Comparison of ENCODE assay signal across 25 cellular contexts in the genomic region with DNA sequence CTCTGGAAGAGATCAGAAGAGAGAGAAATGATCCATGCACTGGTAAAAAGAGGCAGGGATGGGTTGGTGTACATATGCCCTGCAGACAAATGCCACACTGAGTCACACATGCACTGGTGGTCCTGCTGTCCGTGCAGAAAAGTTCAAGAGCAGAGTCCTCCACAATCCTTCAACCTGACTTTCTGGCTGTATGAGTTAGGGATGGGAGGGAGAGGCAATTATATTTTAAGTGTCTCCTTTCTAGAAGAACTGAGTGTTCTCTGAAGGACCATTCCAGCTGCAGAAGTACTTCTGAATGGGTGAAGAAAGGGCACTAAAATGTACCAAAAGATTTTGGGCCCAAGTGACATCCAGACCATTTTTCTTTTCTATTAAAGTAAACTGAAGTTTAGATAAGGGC. TPM values are rescaled to one million over a fixed set of nuclear protein-coding genes. Genes with fewer than 3 reads are reported as not detected.
A peak's percentile ranks its signal among the peaks of the same experiment; 100 is the strongest.
DNase-seq lines count a peak whose midpoint lies in the region; ATAC-seq and TF ChIP-seq lines count a peak whose summit lies in the region.
"Had no signal": no experiment of that assay in that cellular context is flagged by ENCODE, and none has a peak within 500 bp of the region (broad histone marks: within the 10 kb centered on the region; RNA-seq: fewer than 3 reads in every experiment).

No MANE protein-coding gene starts in this region.

- H3K27me3 Mint-ChIP-seq in stimulated activated naive CD8-positive, alpha-beta T cell treated with anti-CD3 and anti-CD28 coated beads, Interleukin-15, Interleukin-2, amounts not matched to agents 100 ng/mL and 50 ng/mL, for 24 hours, result no peaks in the 10 kb centered on the region
- no peaks in the 10 kb centered on the region for H3K27me3 Mint-ChIP-seq in nephron progenitor cell (ENCODE audit: low read depth, poor library complexity)
- H3K27me3 Mint-ChIP-seq: CD4-positive, alpha-beta memory T cell; CD4-positive, CD25-positive, alpha-beta regulatory T cell; CD8-positive, alpha-beta memory T cell had no signal

- TF ChIP-seq CTCF in left lung (IDR thresholded peaks at IDR 0.05) (no peak), nephron progenitor cell (IDR thresholded peaks at IDR 0.05) (no peak)

- peaks cover under 1% of the 10 kb centered on the region for H3K9me3 Mint-ChIP-seq in stimulated activated naive CD8-positive, alpha-beta T cell treated with anti-CD3 and anti-CD28 coated beads, Interleukin-15, Interleukin-2, amounts not matched to agents 100 ng/mL and 50 ng/mL, for 24 hours
- H3K9me3 Mint-ChIP-seq in nephron progenitor cell, result peaks cover 5% of the 10 kb centered on the region
- H3K9me3 Mint-ChIP-seq: CD8-positive, alpha-beta memory T cell had no signal

- intact Hi-C loops in left lung (cut with DNase I), result no loop called here

- no peaks in the 10 kb centered on the region for H3K4me1 Mint-ChIP-seq in stimulated activated naive CD8-positive, alpha-beta T cell treated with anti-CD3 and anti-CD28 coated beads, Interleukin-15, Interleukin-2, amounts not matched to agents 100 ng/mL and 50 ng/mL, for 24 hours (ENCODE audit: low read depth)
- no peaks in the 10 kb centered on the region for H3K4me1 Mint-ChIP-seq in nephron progenitor cell
- H3K4me1 Mint-ChIP-seq: CD14-positive monocyte; CD4-positive, alpha-beta memory T cell had no signal

- DNase-seq in stimulated activated naive CD8-positive, alpha-beta T cell treated with anti-CD3 and anti-CD28 coated beads, Interleukin-15, Interleukin-2, amounts not matched to agents 100 U/mL and 50 U/mL, for 24 hours, result no peak
- no peak for DNase-seq in left lung
- DNase-seq in nephron progenitor cell, result no peak
- DNase-seq in T-helper 1 cell, result no peak
- DNase-seq: 8988T; ACHN; BE2C; C1 segment of cervical spinal cord; CD4-positive, alpha-beta memory T cell; CD4-positive, CD25-positive, alpha-beta regulatory T cell; CD8-positive, alpha-beta memory T cell; COR-L47; DMS 273 treated with DMSO at 0.1 percent for 48 hours; DMS153; DMS53; DMS79; DND-41; EL; GDM1 had no signal

- no peak overlapping the region for H3K4me3 ChIP-seq in left lung
- H3K4me3 ChIP-seq: BLaER1, GM12878 had no signal

- H3K27ac Mint-ChIP-seq in stimulated activated naive CD8-positive, alpha-beta T cell treated with anti-CD3 and anti-CD28 coated beads, Interleukin-15, Interleukin-2, amounts not matched to agents 100 ng/mL and 50 ng/mL, for 24 hours, result peak overlapping the region; percentile 5
- H3K27ac Mint-ChIP-seq in nephron progenitor cell, result peak overlapping the region; percentile 20

- peaks cover 0 to 10% of the 10 kb centered on the region in 2 donors for H3K4me1 ChIP-seq in left lung
- H3K4me1 ChIP-seq: BE2C, BLaER1 had no signal

- no peak overlapping the region for H3K4me3 Mint-ChIP-seq in stimulated activated naive CD8-positive, alpha-beta T cell treated with anti-CD3 and anti-CD28 coated beads, Interleukin-15, Interleukin-2, amounts not matched to agents 100 ng/mL and 50 ng/mL, for 24 hours
- H3K4me3 Mint-ChIP-seq in nephron progenitor cell, result no peak overlapping the region
- H3K4me3 Mint-ChIP-seq: CD14-positive monocyte; CD4-positive, alpha-beta memory T cell; CD4-positive, CD25-positive, alpha-beta regulatory T cell had no signal

- H3K27me3 ChIP-seq in left lung, result no peaks in the 10 kb centered on the region
- H3K27me3 ChIP-seq: BE2C, BLaER1 had no signal

- no peaks in the 10 kb centered on the region for H3K9me3 ChIP-seq in left lung
- H3K9me3 ChIP-seq: BE2C had no signal

- H3K36me3 ChIP-seq in left lung, result peaks cover 4 to 80% of the 10 kb centered on the region in 2 donors

- ATAC-seq in stimulated activated naive CD8-positive, alpha-beta T cell treated with anti-CD3 and anti-CD28 coated beads, Interleukin-15, Interleukin-2, amounts not matched to agents 100 U/mL and 50 U/mL, for 24 hours, result no peak
- ATAC-seq in left lung, result peak; percentile 51
- ATAC-seq in GM19328 (IDR thresholded peaks at IDR 0.05; ENCODE audit: unreplicated experiment), result no peak
- no peak for ATAC-seq in HG03196 (IDR thresholded peaks at IDR 0.05; ENCODE audit: unreplicated experiment)
- ATAC-seq: GM12878 had no signal

- no peak overlapping the region for H3K27ac ChIP-seq in left lung
- H3K27ac ChIP-seq: BLaER1 had no signal

- peaks cover 79% of the 10 kb centered on the region for H3K36me3 Mint-ChIP-seq in stimulated activated naive CD8-positive, alpha-beta T cell treated with anti-CD3 and anti-CD28 coated beads, Interleukin-15, Interleukin-2, amounts not matched to agents 100 ng/mL and 50 ng/mL, for 24 hours (ENCODE audit: low read depth)
- peaks cover 93% of the 10 kb centered on the region for H3K36me3 Mint-ChIP-seq in nephron progenitor cell (ENCODE audit: low read depth)

RNA-seq across cellular contexts. Expression of a gene that starts 26.4 kb away (rescaled TPM):
- 10 to 100 TPM; 56.6 to 65.0 TPM for total RNA-seq in left lung

RNA-seq across cellular contexts. Expression of a gene that starts 31.8 kb away (rescaled TPM):
- 10 to 100 TPM; 15.3 to 21.7 TPM for total RNA-seq in left lung
